In genomic region chr6:169234634-169235033, GRCh38 we compare ENCODE assay signal across 21 cellular contexts. TPM values are rescaled to one million over a fixed set of nuclear protein-coding genes. Genes with fewer than 3 reads are reported as not detected.
"Had no signal": no experiment of that assay in that cellular context is flagged by ENCODE, and none has a peak within 500 bp of the region (broad histone marks: within the 10 kb centered on the region; RNA-seq: fewer than 3 reads in every experiment).

No MANE protein-coding gene starts in this region.

- H3K4me3 Mint-ChIP-seq: neural progenitor cell; stimulated activated memory B cell treated with anti-CD40 and anti-IgM and Interleukin-4, amounts not matched to agents 10 μg/mL and 1 μg/mL and 100 μg/mL, for 72 hours had no signal

- ATAC-seq: esophagus mucosa; gastrocnemius medialis; left lobe of liver; mucosa of descending colon; naive thymus-derived CD8-positive, alpha-beta T cell; stimulated activated memory B cell treated with anti-CD40 and anti-IgM and Interleukin-4, amounts not matched to agents 10 μg/mL and 1 μg/mL and 100 μg/mL, for 72 hours had no signal

- H3K4me1 Mint-ChIP-seq: stimulated activated memory B cell treated with anti-CD40 and anti-IgM and Interleukin-4, amounts not matched to agents 10 μg/mL and 1 μg/mL and 100 μg/mL, for 72 hours had no signal

- H3K4me3 ChIP-seq: cardiac muscle cell, colonic mucosa, gastrocnemius medialis, heart right ventricle, mucosa of descending colon, neural progenitor cell, thyroid gland, upper lobe of left lung, vagina had no signal

- DNase-seq: cerebellar nuclear complex; colonic mucosa; effector CD4-positive, alpha-beta T cell; gastrocnemius medialis; heart right ventricle; hypothalamus; mammary epithelial cell; mucosa of descending colon; naive thymus-derived CD8-positive, alpha-beta T cell; occipital lobe; stimulated activated CD4-positive, alpha-beta T cell treated with anti-CD3 and anti-CD28 coated beads, Interleukin-4, amount 100 ng/mL, for 1 hour; stimulated activated CD8-positive, alpha-beta memory T cell treated with anti-CD3 and anti-CD28 coated beads, Interleukin-4, amount 100 ng/mL, for 48 hours; thyroid gland had no signal

- H3K36me3 Mint-ChIP-seq: stimulated activated memory B cell treated with anti-CD40 and anti-IgM and Interleukin-4, amounts not matched to agents 10 μg/mL and 1 μg/mL and 100 μg/mL, for 72 hours had no signal

- H3K27ac ChIP-seq: cardiac muscle cell, colonic mucosa, gastrocnemius medialis, heart right ventricle, neural progenitor cell, thyroid gland, upper lobe of left lung had no signal

- H3K27ac Mint-ChIP-seq: naive thymus-derived CD8-positive, alpha-beta T cell; stimulated activated memory B cell treated with anti-CD40 and anti-IgM and Interleukin-4, amounts not matched to agents 10 μg/mL and 1 μg/mL and 100 μg/mL, for 72 hours had no signal

RNA-seq across cellular contexts. Expression of gene THBS2, which starts 19.0 kb away (rescaled TPM):
- total RNA-seq: dermis microvascular lymphatic vessel endothelial cell; naive thymus-derived CD8-positive, alpha-beta T cell had no signal
